ENCODE assay signal across 8 cellular contexts in the genomic region with DNA sequence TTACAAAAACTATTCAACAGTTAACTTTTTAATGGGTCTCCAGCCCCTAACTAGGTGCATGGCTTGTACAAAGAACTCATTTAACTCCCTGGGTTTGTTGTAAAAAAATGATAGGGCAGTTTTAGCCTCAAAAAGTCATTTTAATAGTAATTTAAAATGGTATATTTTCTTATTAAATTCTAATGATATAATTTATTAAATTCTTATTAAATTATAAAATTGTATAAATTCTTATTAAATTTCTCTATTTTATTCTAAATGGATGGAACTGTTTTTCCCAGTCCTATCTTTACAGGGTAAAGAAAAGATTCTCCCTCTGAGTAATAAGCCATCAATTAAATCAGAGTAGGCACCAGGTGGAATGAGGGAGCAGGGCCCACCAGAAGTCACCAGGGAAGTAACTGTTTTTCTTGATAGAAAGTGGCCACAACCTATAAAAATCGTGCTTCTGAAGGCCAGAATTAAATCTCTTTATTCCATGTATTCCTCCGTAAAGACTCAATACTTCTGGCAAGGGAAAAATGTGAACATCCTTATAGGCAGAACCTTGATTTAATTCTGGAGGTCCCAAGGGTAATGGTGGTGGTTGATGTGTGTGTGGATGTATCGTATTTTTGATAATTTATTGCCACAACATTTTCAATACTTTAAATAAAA. TPM values are rescaled to one million over a fixed set of nuclear protein-coding genes. Genes with fewer than 3 reads are reported as not detected.
DNase-seq lines count a peak whose midpoint lies in the region; TF ChIP-seq lines count a peak whose summit lies in the region.

No MANE protein-coding gene starts in this region.

- DNase-seq in AG04450 (ENCODE audit: low read depth, low spot score), result no peak
- peak; percentile 16 for DNase-seq in astrocyte of the hippocampus (ENCODE audit: low read depth, low spot score)
- DNase-seq in substantia nigra (lab: John Stamatoyannopoulos, UW), result no peak
- DNase-seq in cortex of kidney (lab: John Stamatoyannopoulos, UW), result no peak
- DNase-seq in stimulated activated CD4-positive, alpha-beta T cell treated with anti-CD3 and anti-CD28 coated beads, Interleukin-4, amount 100 ng/mL, for 1 hour, result no peak
- no peak for DNase-seq in activated CD4-positive, alpha-beta T cell treated with anti-CD3 and anti-CD28 coated beads for 1 hour

- H3K27ac ChIP-seq in AG04450 (ENCODE audit: low read depth, low read length), result no peak overlapping the region
- no peak overlapping the region for H3K27ac ChIP-seq in HUES48 (ENCODE audit: low read depth, low read length)
- no peak overlapping the region for H3K27ac ChIP-seq in mucosa of rectum (ENCODE audit: low read depth in 2 of 2, low read length in 2 of 2)
- H3K27ac ChIP-seq in substantia nigra (ENCODE audit: low read depth, low read length, poor library complexity, severe bottlenecking), result no peak overlapping the region

- H3K9ac ChIP-seq in HUES48 (ENCODE audit: low read depth, low read length) (no peak overlapping the region), mucosa of rectum (ENCODE audit: low read depth in 1 of 2, low read length in 2 of 2) (peak overlapping the region; percentile 88 to 99)

- POLR2A ChIA-PET in AG04450 (lab: Yijun Ruan, JAX), result no interaction called here

- no peaks in the 10 kb centered on the region for H3K36me3 ChIP-seq in HUES48 (ENCODE audit: control insufficient read depth, insufficient read depth, low read length)
- no peaks in the 10 kb centered on the region for H3K36me3 ChIP-seq in mucosa of rectum (ENCODE audit: control insufficient read depth in 2 of 2, insufficient read depth in 2 of 2, low read length in 2 of 2)

- H3K4me1 ChIP-seq in HUES48 (ENCODE audit: control insufficient read depth, insufficient read depth, low read length), result peaks cover 16% of the 10 kb centered on the region
- H3K4me1 ChIP-seq in mucosa of rectum (ENCODE audit: control insufficient read depth in 2 of 2, insufficient read depth in 2 of 2, low read length in 2 of 2), result peaks cover 18 to 24% of the 10 kb centered on the region in 2 donors

- CTCF ChIA-PET in AG04450 (lab: Charles Lee), result no interaction called here

- TF ChIP-seq CTCF in AG04450 (IDR thresholded peaks at IDR 0.05; ENCODE audit: low read depth, low read length), result no peak

- H3K27me3 ChIP-seq in AG04450 (ENCODE audit: control insufficient read depth, insufficient read depth, low read length) (no peaks in the 10 kb centered on the region), HUES48 (ENCODE audit: control insufficient read depth, insufficient read depth, low read length) (peaks cover 9% of the 10 kb centered on the region; the same call in 1 of the 2 replicates), mucosa of rectum (ENCODE audit: control insufficient read depth in 2 of 2, insufficient read depth in 2 of 2, low read length in 2 of 2) (no peaks in the 10 kb centered on the region)

- H3K4me3 ChIP-seq in AG04450 (ENCODE audit: low read depth, low read length) (peak overlapping the region; percentile 75), HUES48 (ENCODE audit: low read depth, low read length) (peak overlapping the region; percentile 78), mucosa of rectum (ENCODE audit: low read length in 2 of 2) (peak overlapping the region; percentile 91 to 100)

- H3K9me3 ChIP-seq in AG04450 (ENCODE audit: control insufficient read depth, insufficient read depth, low read length), result no peaks in the 10 kb centered on the region
- no peaks in the 10 kb centered on the region for H3K9me3 ChIP-seq in HUES48 (ENCODE audit: control insufficient read depth, insufficient read depth, low read length)
- H3K9me3 ChIP-seq in mucosa of rectum (ENCODE audit: control insufficient read depth in 2 of 2, low read length in 2 of 2), result no peaks in the 10 kb centered on the region

RNA-seq across cellular contexts. Expression of a gene that starts 0.8 kb away (rescaled TPM):
- 130 and 162 TPM in 2 replicates for polyA plus RNA-seq in AG04450 (2011; rRNA removed)
- 18.5 and 29.1 TPM in 2 replicates for polyA minus RNA-seq in AG04450 (2011; rRNA and poly(A)+ RNA removed)

RNA-seq across cellular contexts. Expression of a gene that starts 2.7 kb away (rescaled TPM):
- polyA plus RNA-seq in AG04450 (2011; rRNA removed), result 17.7 and 28.2 TPM in 2 replicates
- polyA minus RNA-seq in AG04450 (2011; rRNA and poly(A)+ RNA removed), result 7.6 and 10.9 TPM in 2 replicates

RNA-seq across cellular contexts. Expression of a gene that starts 26.4 kb away (rescaled TPM):
- 2.1 and 3.4 TPM in 2 replicates for polyA plus RNA-seq in AG04450 (2011; rRNA removed)
- 1.6 and 1.7 TPM in 2 replicates for polyA minus RNA-seq in AG04450 (2011; rRNA and poly(A)+ RNA removed)

RNA-seq across cellular contexts. Expression of a gene that starts 26.6 kb away (rescaled TPM):
- 47.5 and 58.6 TPM in 2 replicates for polyA plus RNA-seq in AG04450 (2011; rRNA removed)
- polyA minus RNA-seq in AG04450 (2011; rRNA and poly(A)+ RNA removed), result 30.2 and 43.4 TPM in 2 replicates
